Comparison of ENCODE assay signal across 1 cellular context in the genomic region with DNA sequence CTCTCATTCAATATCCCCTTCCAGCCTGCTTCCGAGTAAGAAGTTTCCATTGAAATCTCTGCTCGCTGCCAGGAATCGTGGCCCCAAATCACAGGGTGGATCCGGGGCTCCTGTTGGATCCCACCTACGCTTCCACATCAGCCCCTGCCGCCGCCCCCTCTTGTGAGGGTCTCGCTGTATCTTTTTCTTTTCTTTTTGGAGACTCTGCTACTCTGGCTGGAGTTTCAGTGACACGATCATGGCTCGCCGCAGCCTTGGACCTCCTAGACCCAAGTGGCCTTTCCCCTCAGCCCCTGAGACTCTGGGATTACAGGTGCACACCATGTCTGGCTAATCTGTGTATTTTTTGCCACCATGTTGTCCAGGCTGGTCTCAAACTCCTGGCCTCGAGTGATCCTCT.
TF ChIP-seq lines count a peak whose summit lies in the region.

No MANE protein-coding gene starts in this region.

TF ChIP-seq in H1, 55 proteins besides CTCF, POLR2A, EP300 and RAD21 (continued from another document):
- no peak for TF ChIP-seq TBP (IDR thresholded peaks at IDR 0.05; ENCODE audit: low read depth, low read length)
- TF ChIP-seq FOSL1 (IDR thresholded peaks at IDR 0.05; ENCODE audit: insufficient read depth, low read depth, low read length): no peak
- TF ChIP-seq RBBP5 (IDR thresholded peaks at IDR 0.05; ENCODE audit: borderline replicate concordance, low read depth, low read length): no peak
- TF ChIP-seq SP4 (IDR thresholded peaks at IDR 0.05; ENCODE audit: low read length): no peak
- TF ChIP-seq HDAC6 (IDR thresholded peaks at IDR 0.05; ENCODE audit: low read depth, low read length): no peak
